Comparison of ENCODE assay signal across 29 cellular contexts in genomic region chr3:97935842-97936241, GRCh38. TPM values are rescaled to one million over a fixed set of nuclear protein-coding genes. Genes with fewer than 3 reads are reported as not detected.
DNase-seq lines count a peak whose midpoint lies in the region; ATAC-seq, FAIRE-seq and TF ChIP-seq lines count a peak whose summit lies in the region.
"Had no signal": no experiment of that assay in that cellular context is flagged by ENCODE, and none has a peak within 500 bp of the region (broad histone marks: within the 10 kb centered on the region; RNA-seq: fewer than 3 reads in every experiment).

No MANE protein-coding gene starts in this region.

- WGBS in pancreas, 2 donors: 90 to 91% methylated on average over 1 of the region's 1 CpG

- intact Hi-C loops in pancreas (cut with DNase I): no loop called here

- peak; percentile 14 for DNase-seq in DMS79 treated with DMSO at 0.1 percent for 48 hours (lab: John Stamatoyannopoulos, UW)
- DNase-seq in DMS79 (lab: John Stamatoyannopoulos, UW): no peak
- peak; percentile 3 for DNase-seq in HT1080 (ENCODE audit: low read depth)
- DNase-seq in bronchial epithelial cell (ENCODE audit: low read depth): peak; percentile 78
- DNase-seq in pancreas: no peak
- DNase-seq in NCI-H524 (lab: John Stamatoyannopoulos, UW): no peak
- DNase-seq in cortex of kidney (lab: John Stamatoyannopoulos, UW): no peak
- DNase-seq in NCI-H187 treated with DMSO at 0.1 percent for 48 hours (lab: John Stamatoyannopoulos, UW): no peak
- DNase-seq: activated CD4-positive, alpha-beta T cell treated with anti-CD3 and anti-CD28 coated beads, Interleukin-2, amount 50 U/mL, for 1 hour; activated naive CD4-positive, alpha-beta T cell treated with Interleukin-2 at 50 U/mL for 16 hours; activated T-cell treated with anti-CD3 and anti-CD28 coated beads, Interleukin-2, amount 50 U/mL, for 48 hours; amygdala; brain microvascular endothelial cell; Calu3; GOT3; immature natural killer cell; KBM-7; NCI-H1417 treated with DMSO at 0.1 percent for 48 hours; NCI-H2081; NCI-H526 treated with DMSO at 0.1 percent for 48 hours; retina; SHP77 treated with DMSO at 0.1 percent for 48 hours; stimulated activated naive B cell treated with anti-CD40 and anti-IgM and Interleukin-4, amounts not matched to agents 10 μg/mL and 1 μg/mL and 100 μg/mL, for 72 hours; T-helper 9 cell; testis; WERI-Rb-1 had no signal

- H3K9me3 ChIP-seq in pancreas: no peaks in the 10 kb centered on the region
- H3K9me3 ChIP-seq: BLaER1 treated with 17β-estradiol and CSF1 and Interleukin-3, amounts not matched to agents 10 nM and 100 nM; testis had no signal

- no peaks in the 10 kb centered on the region for H3K4me1 ChIP-seq in pancreas
- H3K4me1 ChIP-seq: BLaER1 treated with 17β-estradiol and CSF1 and Interleukin-3, amounts not matched to agents 10 nM and 100 nM; testis had no signal

- H3K4me3 ChIP-seq in bronchial epithelial cell (ENCODE audit: low read depth, low read length) (no peak overlapping the region), pancreas (no peak overlapping the region)
- H3K4me3 ChIP-seq: BLaER1 treated with 17β-estradiol and CSF1 and Interleukin-3, amounts not matched to agents 10 nM and 100 nM; testis had no signal

- FAIRE-seq in bronchial epithelial cell (lab: Jason Lieb, UNC) (peak; percentile 79), pancreas (lab: Jason Lieb, UNC) (no peak)
- FAIRE-seq: urothelium cell line had no signal

- H3K27me3 ChIP-seq in bronchial epithelial cell (ENCODE audit: control insufficient read depth, insufficient read depth, low read length): no peaks in the 10 kb centered on the region
- H3K27me3 ChIP-seq in pancreas: no peaks in the 10 kb centered on the region
- H3K27me3 ChIP-seq: BLaER1 treated with 17β-estradiol and CSF1 and Interleukin-3, amounts not matched to agents 10 nM and 100 nM; brain microvascular endothelial cell; testis had no signal

- H3K27ac ChIP-seq in pancreas: no peak overlapping the region
- H3K27ac ChIP-seq: 22Rv1; BLaER1 treated with 17β-estradiol and CSF1 and Interleukin-3, amounts not matched to agents 10 nM and 100 nM; brain microvascular endothelial cell; testis; WERI-Rb-1 had no signal

- TF ChIP-seq CTCF in bronchial epithelial cell (IDR thresholded peaks at IDR 0.05; ENCODE audit: insufficient read depth, low read length, severe bottlenecking): no peak
- TF ChIP-seq CTCF in pancreas (IDR thresholded peaks at IDR 0.05): no peak

- ATAC-seq in pancreas: peak in 3 of 4 donors; percentile 22 to 74 (median 70)
- ATAC-seq: stimulated activated naive B cell treated with anti-CD40 and anti-IgM and Interleukin-4, amounts not matched to agents 10 μg/mL and 1 μg/mL and 100 μg/mL, for 72 hours had no signal

- H3K36me3 ChIP-seq in bronchial epithelial cell (ENCODE audit: control insufficient read depth, insufficient read depth, low read length): peaks cover 1% of the 10 kb centered on the region
- no peaks in the 10 kb centered on the region for H3K36me3 ChIP-seq in pancreas
- H3K36me3 ChIP-seq: brain microvascular endothelial cell had no signal

RNA-seq across cellular contexts. Expression of gene RIOX2, which starts 36.4 kb away (rescaled TPM):
- total RNA-seq in HT1080 (2014; rRNA removed; shearing (Covaris generic)): 39.4 and 43.1 TPM in 2 replicates
- 23.8 and 26.5 TPM in 2 replicates for polyA plus RNA-seq in HT1080 (2015; cell fraction: cytosol; rRNA removed)
- polyA plus RNA-seq in HT1080 (2015; cell fraction: nucleus; rRNA removed): 33.2 and 40.0 TPM in 2 replicates
- 36.4 and 40.3 TPM in 2 replicates for total RNA-seq in bronchial epithelial cell
- 10 to 100 TPM; 14.8 to 25.7 (median 17.3) TPM for total RNA-seq in pancreas
- polyA plus RNA-seq in pancreas: 10 to 100 TPM in 1 of 2 donors, 1 to 10 TPM in 1; 9.9 to 15.1 TPM

Comparison
In these comparisons a context has a peak if more than half of its experiments do, and no peak if none do; other contexts are left out.
1. DNase-seq: peak in DMS79 treated with DMSO at 0.1 percent for 48 hours (single experiment), HT1080 (single experiment) and bronchial epithelial cell (single experiment); none in DMS79 (single experiment), pancreas (0 of 6), NCI-H524 (0 of 2), cortex of kidney (single experiment) and NCI-H187 treated with DMSO at 0.1 percent for 48 hours (single experiment).